ENCODE assay signal across 26 cellular contexts in the genomic region with DNA sequence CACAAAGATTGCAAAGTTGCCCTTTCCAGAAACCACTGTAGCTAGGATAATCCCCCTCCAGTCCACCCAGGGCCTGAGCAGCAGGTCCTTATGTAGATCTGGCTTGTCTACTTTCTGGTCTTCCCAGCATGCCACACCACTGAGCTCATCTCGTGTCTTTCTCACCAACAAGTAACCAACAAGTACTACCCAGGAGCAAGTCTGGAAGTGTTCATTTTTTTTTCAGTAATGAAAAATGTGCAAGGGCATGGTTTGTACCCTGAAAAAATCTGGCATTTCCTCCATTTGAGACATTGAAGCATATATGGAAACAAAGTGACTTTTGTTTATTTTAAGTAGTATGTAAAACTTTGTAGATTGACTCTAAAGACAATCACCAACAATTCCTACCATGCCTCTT.
DNase-seq lines count a peak whose midpoint lies in the region; ATAC-seq, FAIRE-seq and TF ChIP-seq lines count a peak whose summit lies in the region.
"Had no signal": no experiment of that assay in that cellular context is flagged by ENCODE, and none has a peak within 500 bp of the region (broad histone marks: within the 10 kb centered on the region; RNA-seq: fewer than 3 reads in every experiment).

No MANE protein-coding gene starts in this region.

- H3K4me3 ChIP-seq in IMR-90 (ENCODE audit: insufficient read depth, low read depth, low read length): no peak overlapping the region
- no peak overlapping the region for H3K4me3 ChIP-seq in keratinocyte (ENCODE audit: control insufficient read depth in 2 of 3, extremely low read depth in 1 of 3, insufficient read depth in 2 of 3, low read depth in 1 of 3, low read length in 3 of 3)
- no peak overlapping the region for H3K4me3 ChIP-seq in H7 (ENCODE audit: insufficient read depth, low read depth, low read length)
- no peak overlapping the region for H3K4me3 ChIP-seq in effector memory CD4-positive, alpha-beta T cell (ENCODE audit: insufficient read depth, low read depth, low read length, poor library complexity, severe bottlenecking)
- H3K4me3 ChIP-seq: A549 had no signal

- intact Hi-C loops in IMR-90 (cut with micrococcal nuclease): no loop called here

- no peak for TF ChIP-seq RAD21 in IMR-90 (IDR thresholded peaks at IDR 0.05; ENCODE audit: low read length)

- no CpG with 5 or more reads among the region's 1 CpG for WGBS in IMR-90 (ENCODE audit: extremely low coverage in 2 of 2, insufficient read length in 1 of 2), 2 experiments

- H3K9me1 ChIP-seq in IMR-90 (ENCODE audit: insufficient read depth, low read length) (peaks cover 18% of the 10 kb centered on the region), keratinocyte (ENCODE audit: control insufficient read depth, extremely low read depth, insufficient read depth, low read length) (no peaks in the 10 kb centered on the region)

- H3K79me1 ChIP-seq in IMR-90 (ENCODE audit: low read depth in 1 of 2, low read length in 2 of 2): peaks cover 0 to 25% of the 10 kb centered on the region in 2 experiments; a peak in 2 of 4 replicates

- in situ Hi-C loops in IMR-90 (cut with MboI; ENCODE audit: low sequenced_read_pairs): no loop called here

- H3K23ac ChIP-seq in IMR-90 (ENCODE audit: low read depth, low read length): peak overlapping the region; percentile 48; the same call in 1 of the 2 replicates

- POLR2A ChIA-PET in IMR-90 (lab: Charles Lee; ENCODE audit: unreplicated experiment): no interaction called here

- peak overlapping the region; percentile 89 for H2BK20ac ChIP-seq in IMR-90 (ENCODE audit: low read depth, low read length)

- ATAC-seq in IMR-90 (ENCODE audit: low read depth): no peak
- ATAC-seq: A549; CD8-positive, alpha-beta T cell; HCT116; PC-3; SK-N-SH treated with all-trans-retinoic acid at 6 μM for 48 hours had no signal

- H3K27ac ChIP-seq in IMR-90 (ENCODE audit: insufficient read depth, low read length): no peak overlapping the region
- no peak overlapping the region for H3K27ac ChIP-seq in keratinocyte (ENCODE audit: control insufficient read depth, insufficient read depth, low read length)
- no peak overlapping the region for H3K27ac ChIP-seq in effector memory CD4-positive, alpha-beta T cell (ENCODE audit: insufficient read depth, low read length, poor library complexity, severe bottlenecking)
- H3K27ac ChIP-seq: A549, C4-2B had no signal

- H2AK5ac ChIP-seq in IMR-90 (ENCODE audit: low read depth, low read length): peak overlapping the region; percentile 97

- CTCF ChIA-PET in IMR-90 (lab: Yijun Ruan, JAX): no interaction called here

- H2AFZ ChIP-seq in IMR-90 (replicated peaks; ENCODE audit: low read length, poor library complexity) (no peak overlapping the region), keratinocyte (ENCODE audit: control insufficient read depth, low read length) (no peak overlapping the region)

- peak overlapping the region; percentile 91 for H2BK120ac ChIP-seq in IMR-90 (ENCODE audit: low read depth, low read length)

- TF ChIP-seq CTCF in IMR-90 (conservative IDR thresholded peaks at IDR 0.05; ENCODE audit: low read depth, low read length) (no peak), keratinocyte (optimal IDR thresholded peaks at IDR 0.05 in 1 of 3, IDR thresholded peaks at IDR 0.05 in 1 of 3, conservative IDR thresholded peaks at IDR 0.05 in 1 of 3; ENCODE audit: extremely low read depth in 1 of 3, insufficient read depth in 2 of 3, low read length in 3 of 3) (no peak)

- H3K4me2 ChIP-seq in IMR-90 (ENCODE audit: low read depth, low read length): no peak overlapping the region
- H3K4me2 ChIP-seq in keratinocyte (ENCODE audit: control insufficient read depth, extremely low read depth, insufficient read depth, low read depth, low read length): no peak overlapping the region
- H3K4me2 ChIP-seq: A549 had no signal

- peak overlapping the region; percentile 51; the same call in 1 of the 2 replicates for H3K18ac ChIP-seq in IMR-90 (ENCODE audit: low read depth, low read length)

- H3K36me3 ChIP-seq in IMR-90 (ENCODE audit: control insufficient read depth, insufficient read depth, low read length): no peaks in the 10 kb centered on the region
- H3K36me3 ChIP-seq in keratinocyte (ENCODE audit: control insufficient read depth in 2 of 2, extremely low read depth in 1 of 2, insufficient read depth in 2 of 2, low read length in 2 of 2): no peaks in the 10 kb centered on the region
- H3K36me3 ChIP-seq in H7 (replicated peaks; ENCODE audit: control insufficient read depth, insufficient read depth, low read length): no peaks in the 10 kb centered on the region
- no peaks in the 10 kb centered on the region for H3K36me3 ChIP-seq in effector memory CD4-positive, alpha-beta T cell (ENCODE audit: control insufficient read depth, insufficient read depth, low read length)

- peak overlapping the region; percentile 50 to 53; a peak in 2 of 4 replicates for H4K8ac ChIP-seq in IMR-90 (ENCODE audit: low read depth in 2 of 2, low read length in 2 of 2)

- peak overlapping the region; percentile 77 for H4K91ac ChIP-seq in IMR-90 (ENCODE audit: insufficient read depth, low read depth, low read length)

- dilution Hi-C loops in IMR-90 (cut with HindIII; ENCODE audit: low sequenced_read_pairs, unreplicated experiment): no loop called here
- dilution Hi-C loops in keratinocyte (cut with MboI; ENCODE audit: extremely low pct_ligation_motif_present, low sequenced_read_pairs): no loop called here

- no peaks in the 10 kb centered on the region for H3K27me3 ChIP-seq in IMR-90 (ENCODE audit: control insufficient read depth, insufficient read depth, low read length)
- no peaks in the 10 kb centered on the region for H3K27me3 ChIP-seq in keratinocyte (ENCODE audit: control insufficient read depth, extremely low read depth, insufficient read depth, low read length)
- no peaks in the 10 kb centered on the region for H3K27me3 ChIP-seq in H7 (ENCODE audit: control insufficient read depth, insufficient read depth, low read length)
- no peaks in the 10 kb centered on the region for H3K27me3 ChIP-seq in effector memory CD4-positive, alpha-beta T cell (replicated peaks; ENCODE audit: control insufficient read depth, insufficient read depth, low read length, poor library complexity, severe bottlenecking)

- no peak overlapping the region; the same call in 1 of the 2 replicates for H3K56ac ChIP-seq in IMR-90 (ENCODE audit: extremely low read depth, insufficient read depth, low read length)

- peak overlapping the region; percentile 68 for H2BK5ac ChIP-seq in IMR-90 (ENCODE audit: low read depth, low read length, poor library complexity, severe bottlenecking)

- no peak overlapping the region for H2AK9ac ChIP-seq in IMR-90 (replicated peaks; ENCODE audit: low read depth, low read length, poor library complexity)

- peak overlapping the region; percentile 96; the same call in 2 of the 3 replicates for H2BK15ac ChIP-seq in IMR-90 (ENCODE audit: low read depth, low read length)

- peak overlapping the region; percentile 58; the same call in 1 of the 2 replicates for H4K5ac ChIP-seq in IMR-90 (ENCODE audit: low read depth, low read length)

- H3K4me1 ChIP-seq in IMR-90 (ENCODE audit: control insufficient read depth, insufficient read depth, low read length) (peaks cover 11% of the 10 kb centered on the region; the same call in 1 of the 2 replicates), keratinocyte (ENCODE audit: control insufficient read depth, extremely low read depth, insufficient read depth, low read length) (peaks cover 21% of the 10 kb centered on the region)
- no peaks in the 10 kb centered on the region for H3K4me1 ChIP-seq in effector memory CD4-positive, alpha-beta T cell (ENCODE audit: control insufficient read depth, insufficient read depth, low read length, poor library complexity, severe bottlenecking)
- H3K4me1 ChIP-seq: A549, Caco-2 had no signal

- TF ChIP-seq POLR2A in IMR-90 (IDR thresholded peaks at IDR 0.05; ENCODE audit: low read depth, low read length): no peak

- no peaks in the 10 kb centered on the region for H3K9me3 ChIP-seq in IMR-90 (ENCODE audit: control insufficient read depth, insufficient read depth, low read length)
- no peaks in the 10 kb centered on the region for H3K9me3 ChIP-seq in keratinocyte (ENCODE audit: control insufficient read depth, low read depth, low read length)
- H3K9me3 ChIP-seq in effector memory CD4-positive, alpha-beta T cell (ENCODE audit: control insufficient read depth, low read length): no peaks in the 10 kb centered on the region
- H3K9me3 ChIP-seq: A549, Caco-2 had no signal

- DNase-seq in IMR-90: peak; percentile 36
- peak; percentile 25 for DNase-seq in dermis blood vessel endothelial cell
- no peak for DNase-seq in keratinocyte (ENCODE audit: low read depth, low spot score)
- no peak for DNase-seq in SK-N-DZ (ENCODE audit: low spot score)
- DNase-seq in H7: no peak
- no peak for DNase-seq in effector memory CD4-positive, alpha-beta T cell
- no peak for DNase-seq in stimulated activated naive CD4-positive, alpha-beta T cell (lab: John Stamatoyannopoulos, UW)
- DNase-seq: Caco-2; CD8-positive, alpha-beta T cell; NCI-H1092; NCI-H1417 treated with DMSO at 0.1 percent for 48 hours; NCI-H1694 treated with DMSO at 0.1 percent for 48 hours; NCI-H2081; NCI-H2171; NCI-H345; NCI-H524; NCI-H748 treated with DMSO at 0.1 percent for 48 hours; NK-92 treated with Interleukin-12 subunit alpha and Interleukin-12 subunit beta, amount 100 ng/mL, for 24 hours; PC-3 had no signal

- H3K14ac ChIP-seq in IMR-90 (replicated peaks; ENCODE audit: low read depth, low read length): peak overlapping the region; percentile 89

- no peaks in the 10 kb centered on the region for H3K79me2 ChIP-seq in keratinocyte (ENCODE audit: control insufficient read depth, insufficient read depth, low read length)

- BruUV-seq in IMR-90 (replicated peaks; lab: Mats Ljungman, UMichigan): no TSS peak

- H3K9ac ChIP-seq in IMR-90 (ENCODE audit: low read depth, low read length) (no peak overlapping the region), keratinocyte (ENCODE audit: control insufficient read depth, extremely low read depth, insufficient read depth, low read length) (no peak overlapping the region)

- FAIRE-seq in keratinocyte (lab: Jason Lieb, UNC): peak; percentile 51
- FAIRE-seq: A549, GM12892, GM19239, H1 had no signal

- peak overlapping the region; percentile 92 for H3K4ac ChIP-seq in IMR-90 (ENCODE audit: low read depth, low read length)

- no peaks in the 10 kb centered on the region for H4K20me1 ChIP-seq in IMR-90 (ENCODE audit: insufficient read depth, low read length)
- no peaks in the 10 kb centered on the region for H4K20me1 ChIP-seq in keratinocyte (ENCODE audit: control insufficient read depth, extremely low read depth, insufficient read depth, low read length)

TF ChIP-seq in IMR-90, 13 proteins besides CTCF, POLR2A, EP300 and RAD21 (continues in another document):
- TF ChIP-seq NFE2L2 (IDR thresholded peaks at IDR 0.05; ENCODE audit: low read depth, low read length): no peak
- TF ChIP-seq RCOR1 (IDR thresholded peaks at IDR 0.05; ENCODE audit: insufficient replicate concordance, low read length): no peak

Comparison
In these comparisons a context has a peak if more than half of its experiments do, and no peak if none do; other contexts are left out.
1. DNase-seq: peak in IMR-90 (single experiment) and dermis blood vessel endothelial cell (single experiment); none in keratinocyte (single experiment), SK-N-DZ (single experiment), H7 (single experiment), effector memory CD4-positive, alpha-beta T cell (0 of 3) and stimulated activated naive CD4-positive, alpha-beta T cell (0 of 6).